Comparison of ENCODE assay signal across 1 cellular context in the genomic region with DNA sequence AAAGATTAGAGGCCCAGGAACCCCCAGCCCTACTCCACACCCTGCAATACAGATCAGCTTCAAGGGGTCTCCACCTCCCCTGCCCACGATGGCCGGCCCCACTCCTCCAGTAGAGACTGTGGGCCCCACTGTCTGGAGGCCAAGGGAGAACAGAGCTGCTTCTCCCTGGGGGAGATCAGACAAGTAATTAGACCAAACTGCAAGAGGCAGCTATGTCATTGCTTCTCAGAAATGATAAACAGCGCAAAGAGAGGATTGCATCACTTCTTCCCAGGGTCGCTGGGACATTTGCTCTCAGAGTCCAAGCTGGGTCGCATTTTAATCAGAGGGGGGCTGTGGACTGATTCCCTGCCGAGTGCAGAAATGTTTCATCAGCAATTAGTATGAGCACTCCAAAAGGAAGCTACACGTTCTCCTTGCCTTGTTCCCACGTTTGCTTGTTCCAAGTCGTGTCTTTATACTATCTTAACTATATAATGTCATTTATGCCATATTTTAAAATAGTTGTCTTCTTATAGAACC.
TF ChIP-seq lines count a peak whose summit lies in the region.

No MANE protein-coding gene starts in this region.

TF ChIP-seq in K562, 482 proteins besides CTCF, POLR2A, EP300 and RAD21 (continued from another document and continues in another):
- TF ChIP-seq, protein P1, sequence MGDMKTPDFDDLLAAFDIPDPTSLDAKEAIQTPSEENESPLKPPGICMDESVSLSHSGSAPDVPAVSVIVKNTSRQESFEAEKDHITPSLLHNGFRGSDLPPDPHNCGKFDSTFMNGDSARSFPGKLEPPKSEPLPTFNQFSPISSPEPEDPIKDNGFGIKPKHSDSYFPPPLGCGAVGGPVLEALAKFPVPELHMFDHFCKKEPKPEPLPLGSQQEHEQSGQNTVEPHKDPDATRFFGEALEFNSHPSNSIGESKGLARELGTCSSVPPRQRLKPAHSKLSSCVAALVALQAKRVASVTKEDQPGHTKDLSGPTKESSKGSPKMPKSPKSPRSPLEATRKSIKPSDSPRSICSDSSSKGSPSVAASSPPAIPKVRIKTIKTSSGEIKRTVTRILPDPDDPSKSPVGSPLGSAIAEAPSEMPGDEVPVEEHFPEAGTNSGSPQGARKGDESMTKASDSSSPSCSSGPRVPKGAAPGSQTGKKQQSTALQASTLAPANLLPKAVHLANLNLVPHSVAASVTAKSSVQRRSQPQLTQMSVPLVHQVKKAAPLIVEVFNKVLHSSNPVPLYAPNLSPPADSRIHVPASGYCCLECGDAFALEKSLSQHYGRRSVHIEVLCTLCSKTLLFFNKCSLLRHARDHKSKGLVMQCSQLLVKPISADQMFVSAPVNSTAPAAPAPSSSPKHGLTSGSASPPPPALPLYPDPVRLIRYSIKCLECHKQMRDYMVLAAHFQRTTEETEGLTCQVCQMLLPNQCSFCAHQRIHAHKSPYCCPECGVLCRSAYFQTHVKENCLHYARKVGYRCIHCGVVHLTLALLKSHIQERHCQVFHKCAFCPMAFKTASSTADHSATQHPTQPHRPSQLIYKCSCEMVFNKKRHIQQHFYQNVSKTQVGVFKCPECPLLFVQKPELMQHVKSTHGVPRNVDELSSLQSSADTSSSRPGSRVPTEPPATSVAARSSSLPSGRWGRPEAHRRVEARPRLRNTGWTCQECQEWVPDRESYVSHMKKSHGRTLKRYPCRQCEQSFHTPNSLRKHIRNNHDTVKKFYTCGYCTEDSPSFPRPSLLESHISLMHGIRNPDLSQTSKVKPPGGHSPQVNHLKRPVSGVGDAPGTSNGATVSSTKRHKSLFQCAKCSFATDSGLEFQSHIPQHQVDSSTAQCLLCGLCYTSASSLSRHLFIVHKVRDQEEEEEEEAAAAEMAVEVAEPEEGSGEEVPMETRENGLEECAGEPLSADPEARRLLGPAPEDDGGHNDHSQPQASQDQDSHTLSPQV (IDR thresholded peaks at IDR 0.05) = peak; percentile 82
- TF ChIP-seq NFRKB (IDR thresholded peaks at IDR 0.05; ENCODE audit: low read depth) = peak; percentile 45; the same call in 1 of the 2 replicates
- 0 out of 2 replicates have a peak, but pooled peaks have one; percentile 18 for TF ChIP-seq POLR2G (IDR thresholded peaks at IDR 0.05; ENCODE audit: low read depth, low read length)
- TF ChIP-seq SNRNP70 (optimal IDR thresholded peaks at IDR 0.05; ENCODE audit: low read depth, low read length) = no peak
- 0 out of 2 replicates have a peak, but pooled peaks have one; percentile 70 for TF ChIP-seq ZNF766 (CRISPR knock-in tag; conservative IDR thresholded peaks at IDR 0.05)
- peak; percentile 89 for TF ChIP-seq ZSCAN32 (CRISPR knock-in tag; IDR thresholded peaks at IDR 0.05)
- TF ChIP-seq, protein P2, sequence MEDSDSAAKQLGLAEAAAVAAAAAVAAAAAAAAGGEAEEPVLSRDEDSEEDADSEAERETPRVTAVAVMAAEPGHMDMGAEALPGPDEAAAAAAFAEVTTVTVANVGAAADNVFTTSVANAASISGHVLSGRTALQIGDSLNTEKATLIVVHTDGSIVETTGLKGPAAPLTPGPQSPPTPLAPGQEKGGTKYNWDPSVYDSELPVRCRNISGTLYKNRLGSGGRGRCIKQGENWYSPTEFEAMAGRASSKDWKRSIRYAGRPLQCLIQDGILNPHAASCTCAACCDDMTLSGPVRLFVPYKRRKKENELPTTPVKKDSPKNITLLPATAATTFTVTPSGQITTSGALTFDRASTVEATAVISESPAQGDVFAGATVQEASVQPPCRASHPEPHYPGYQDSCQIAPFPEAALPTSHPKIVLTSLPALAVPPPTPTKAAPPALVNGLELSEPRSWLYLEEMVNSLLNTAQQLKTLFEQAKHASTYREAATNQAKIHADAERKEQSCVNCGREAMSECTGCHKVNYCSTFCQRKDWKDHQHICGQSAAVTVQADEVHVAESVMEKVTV (CRISPR knock-in tag; IDR thresholded peaks at IDR 0.05) = no peak
- no peak for TF ChIP-seq SIX5 (IDR thresholded peaks at IDR 0.05; ENCODE audit: borderline replicate concordance in 1 of 2, insufficient read depth in 1 of 2, low read depth in 1 of 2, low read length in 2 of 2)
- no peak for TF ChIP-seq STAT5B (CRISPR knock-in tag; IDR thresholded peaks at IDR 0.05)
- no peak for TF ChIP-seq FOXA3 (CRISPR knock-in tag; conservative IDR thresholded peaks at IDR 0.05 in 1 of 2, IDR thresholded peaks at IDR 0.05 in 1 of 2)
- TF ChIP-seq, protein P3, sequence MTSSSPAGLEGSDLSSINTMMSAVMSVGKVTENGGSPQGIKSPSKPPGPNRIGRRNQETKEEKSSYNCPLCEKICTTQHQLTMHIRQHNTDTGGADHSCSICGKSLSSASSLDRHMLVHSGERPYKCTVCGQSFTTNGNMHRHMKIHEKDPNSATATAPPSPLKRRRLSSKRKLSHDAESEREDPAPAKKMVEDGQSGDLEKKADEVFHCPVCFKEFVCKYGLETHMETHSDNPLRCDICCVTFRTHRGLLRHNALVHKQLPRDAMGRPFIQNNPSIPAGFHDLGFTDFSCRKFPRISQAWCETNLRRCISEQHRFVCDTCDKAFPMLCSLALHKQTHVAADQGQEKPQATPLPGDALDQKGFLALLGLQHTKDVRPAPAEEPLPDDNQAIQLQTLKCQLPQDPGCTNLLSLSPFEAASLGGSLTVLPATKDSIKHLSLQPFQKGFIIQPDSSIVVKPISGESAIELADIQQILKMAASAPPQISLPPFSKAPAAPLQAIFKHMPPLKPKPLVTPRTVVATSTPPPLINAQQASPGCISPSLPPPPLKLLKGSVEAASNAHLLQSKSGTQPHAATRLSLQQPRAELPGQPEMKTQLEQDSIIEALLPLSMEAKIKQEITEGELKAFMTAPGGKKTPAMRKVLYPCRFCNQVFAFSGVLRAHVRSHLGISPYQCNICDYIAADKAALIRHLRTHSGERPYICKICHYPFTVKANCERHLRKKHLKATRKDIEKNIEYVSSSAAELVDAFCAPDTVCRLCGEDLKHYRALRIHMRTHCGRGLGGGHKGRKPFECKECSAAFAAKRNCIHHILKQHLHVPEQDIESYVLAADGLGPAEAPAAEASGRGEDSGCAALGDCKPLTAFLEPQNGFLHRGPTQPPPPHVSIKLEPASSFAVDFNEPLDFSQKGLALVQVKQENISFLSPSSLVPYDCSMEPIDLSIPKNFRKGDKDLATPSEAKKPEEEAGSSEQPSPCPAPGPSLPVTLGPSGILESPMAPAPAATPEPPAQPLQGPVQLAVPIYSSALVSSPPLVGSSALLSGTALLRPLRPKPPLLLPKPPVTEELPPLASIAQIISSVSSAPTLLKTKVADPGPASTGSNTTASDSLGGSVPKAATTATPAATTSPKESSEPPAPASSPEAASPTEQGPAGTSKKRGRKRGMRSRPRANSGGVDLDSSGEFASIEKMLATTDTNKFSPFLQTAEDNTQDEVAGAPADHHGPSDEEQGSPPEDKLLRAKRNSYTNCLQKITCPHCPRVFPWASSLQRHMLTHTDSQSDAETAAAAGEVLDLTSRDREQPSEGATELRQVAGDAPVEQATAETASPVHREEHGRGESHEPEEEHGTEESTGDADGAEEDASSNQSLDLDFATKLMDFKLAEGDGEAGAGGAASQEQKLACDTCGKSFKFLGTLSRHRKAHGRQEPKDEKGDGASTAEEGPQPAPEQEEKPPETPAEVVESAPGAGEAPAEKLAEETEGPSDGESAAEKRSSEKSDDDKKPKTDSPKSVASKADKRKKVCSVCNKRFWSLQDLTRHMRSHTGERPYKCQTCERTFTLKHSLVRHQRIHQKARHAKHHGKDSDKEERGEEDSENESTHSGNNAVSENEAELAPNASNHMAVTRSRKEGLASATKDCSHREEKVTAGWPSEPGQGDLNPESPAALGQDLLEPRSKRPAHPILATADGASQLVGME (CRISPR knock-in tag; IDR thresholded peaks at IDR 0.05) = peak; percentile 74; the same call in 1 of the 2 replicates
- peak; percentile 38 for TF ChIP-seq MAFG (tag; conservative IDR thresholded peaks at IDR 0.05)
- peak; percentile 32; the same call in 1 of the 2 replicates for TF ChIP-seq NBN (IDR thresholded peaks at IDR 0.05; ENCODE audit: low read depth)
- no peak for TF ChIP-seq MTA2 (IDR thresholded peaks at IDR 0.05; ENCODE audit: low read depth)
- TF ChIP-seq MCM5 (IDR thresholded peaks at IDR 0.05; ENCODE audit: low read depth) = no peak
- TF ChIP-seq KLF6 (CRISPR knock-in tag; IDR thresholded peaks at IDR 0.05; ENCODE audit: borderline replicate concordance) = 0 out of 2 replicates have a peak, but pooled peaks have one; percentile 25
- no peak for TF ChIP-seq PRPF4 (IDR thresholded peaks at IDR 0.05; ENCODE audit: insufficient read depth, low read depth, low read length, poor library complexity, severe bottlenecking)
- TF ChIP-seq FOXJ3 (CRISPR knock-in tag; IDR thresholded peaks at IDR 0.05) = no peak
- TF ChIP-seq TAF9B (IDR thresholded peaks at IDR 0.05; ENCODE audit: partially characterized antibody) = no peak
- TF ChIP-seq SMAD4 (CRISPR knock-in tag; conservative IDR thresholded peaks at IDR 0.05) = peak; percentile 83
- no peak for TF ChIP-seq ZFP36 (IDR thresholded peaks at IDR 0.05; ENCODE audit: low read depth, low read length, partially characterized antibody)
- no peak for TF ChIP-seq SUPT5H (IDR thresholded peaks at IDR 0.05)
- TF ChIP-seq, protein P4, sequence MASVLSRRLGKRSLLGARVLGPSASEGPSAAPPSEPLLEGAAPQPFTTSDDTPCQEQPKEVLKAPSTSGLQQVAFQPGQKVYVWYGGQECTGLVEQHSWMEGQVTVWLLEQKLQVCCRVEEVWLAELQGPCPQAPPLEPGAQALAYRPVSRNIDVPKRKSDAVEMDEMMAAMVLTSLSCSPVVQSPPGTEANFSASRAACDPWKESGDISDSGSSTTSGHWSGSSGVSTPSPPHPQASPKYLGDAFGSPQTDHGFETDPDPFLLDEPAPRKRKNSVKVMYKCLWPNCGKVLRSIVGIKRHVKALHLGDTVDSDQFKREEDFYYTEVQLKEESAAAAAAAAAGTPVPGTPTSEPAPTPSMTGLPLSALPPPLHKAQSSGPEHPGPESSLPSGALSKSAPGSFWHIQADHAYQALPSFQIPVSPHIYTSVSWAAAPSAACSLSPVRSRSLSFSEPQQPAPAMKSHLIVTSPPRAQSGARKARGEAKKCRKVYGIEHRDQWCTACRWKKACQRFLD (CRISPR knock-in tag; IDR thresholded peaks at IDR 0.05) = peak; percentile 59; the same call in 1 of the 2 replicates
- no peak for TF ChIP-seq ILK (tag; IDR thresholded peaks at IDR 0.05; ENCODE audit: borderline replicate concordance, low read depth)
- TF ChIP-seq ZC3H4 (CRISPR knock-in tag; IDR thresholded peaks at IDR 0.05; ENCODE audit: borderline replicate concordance) = no peak
- 0 out of 2 replicates have a peak, but pooled peaks have one; percentile 13 for TF ChIP-seq SMAD3 (CRISPR knock-in tag; conservative IDR thresholded peaks at IDR 0.05)
- TF ChIP-seq MTA3 (IDR thresholded peaks at IDR 0.05; ENCODE audit: borderline replicate concordance) = peak; percentile 55; the same call in 1 of the 2 replicates
- TF ChIP-seq GTF2E2 (tag; IDR thresholded peaks at IDR 0.05) = no peak
- TF ChIP-seq, protein P5, sequence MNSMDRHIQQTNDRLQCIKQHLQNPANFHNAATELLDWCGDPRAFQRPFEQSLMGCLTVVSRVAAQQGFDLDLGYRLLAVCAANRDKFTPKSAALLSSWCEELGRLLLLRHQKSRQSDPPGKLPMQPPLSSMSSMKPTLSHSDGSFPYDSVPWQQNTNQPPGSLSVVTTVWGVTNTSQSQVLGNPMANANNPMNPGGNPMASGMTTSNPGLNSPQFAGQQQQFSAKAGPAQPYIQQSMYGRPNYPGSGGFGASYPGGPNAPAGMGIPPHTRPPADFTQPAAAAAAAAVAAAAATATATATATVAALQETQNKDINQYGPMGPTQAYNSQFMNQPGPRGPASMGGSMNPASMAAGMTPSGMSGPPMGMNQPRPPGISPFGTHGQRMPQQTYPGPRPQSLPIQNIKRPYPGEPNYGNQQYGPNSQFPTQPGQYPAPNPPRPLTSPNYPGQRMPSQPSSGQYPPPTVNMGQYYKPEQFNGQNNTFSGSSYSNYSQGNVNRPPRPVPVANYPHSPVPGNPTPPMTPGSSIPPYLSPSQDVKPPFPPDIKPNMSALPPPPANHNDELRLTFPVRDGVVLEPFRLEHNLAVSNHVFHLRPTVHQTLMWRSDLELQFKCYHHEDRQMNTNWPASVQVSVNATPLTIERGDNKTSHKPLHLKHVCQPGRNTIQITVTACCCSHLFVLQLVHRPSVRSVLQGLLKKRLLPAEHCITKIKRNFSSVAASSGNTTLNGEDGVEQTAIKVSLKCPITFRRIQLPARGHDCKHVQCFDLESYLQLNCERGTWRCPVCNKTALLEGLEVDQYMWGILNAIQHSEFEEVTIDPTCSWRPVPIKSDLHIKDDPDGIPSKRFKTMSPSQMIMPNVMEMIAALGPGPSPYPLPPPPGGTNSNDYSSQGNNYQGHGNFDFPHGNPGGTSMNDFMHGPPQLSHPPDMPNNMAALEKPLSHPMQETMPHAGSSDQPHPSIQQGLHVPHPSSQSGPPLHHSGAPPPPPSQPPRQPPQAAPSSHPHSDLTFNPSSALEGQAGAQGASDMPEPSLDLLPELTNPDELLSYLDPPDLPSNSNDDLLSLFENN (IDR thresholded peaks at IDR 0.05; ENCODE audit: low read depth in 2 of 2, low read length in 2 of 2) = no peak
- no peak for TF ChIP-seq ZNF444 (CRISPR knock-in tag; IDR thresholded peaks at IDR 0.05)
- peak; percentile 94 for TF ChIP-seq CEBPG (CRISPR knock-in tag; IDR thresholded peaks at IDR 0.05)
- TF ChIP-seq CEBPG (tag; conservative IDR thresholded peaks at IDR 0.05 in 1 of 2, IDR thresholded peaks at IDR 0.05 in 1 of 2) = peak; percentile 98 to 99
